1 cellular context compared by ENCODE assay signal in the genomic region with DNA sequence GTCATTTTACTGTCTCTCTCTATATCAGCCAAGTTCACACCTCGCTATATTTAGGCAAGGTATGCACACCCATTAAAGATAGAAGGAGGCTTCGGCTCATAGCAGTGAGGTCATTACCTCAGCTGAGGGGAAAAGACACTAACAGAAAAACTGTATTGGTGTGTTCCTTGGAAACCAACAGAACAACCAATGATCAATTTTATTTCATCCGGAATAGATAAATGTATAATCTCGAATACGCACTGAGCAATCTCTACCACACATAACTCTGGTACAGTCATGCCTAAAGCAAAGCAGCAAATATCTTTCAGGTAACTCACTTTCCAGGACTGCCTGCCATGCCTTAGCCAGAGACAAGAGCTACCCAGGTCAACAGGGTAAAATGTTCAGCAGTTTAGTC.
TF ChIP-seq lines count a peak whose summit lies in the region.

No MANE protein-coding gene starts in this region.

TF ChIP-seq in SK-N-SH treated with all-trans-retinoic acid at 6 μM for 48 hours, 23 proteins besides CTCF, POLR2A, EP300 and RAD21 (continued from another document):
- TF ChIP-seq TCF4 (CRISPR knock-in tag; IDR thresholded peaks at IDR 0.05; ENCODE audit: borderline replicate concordance) (no peak), BACH2 (CRISPR knock-in tag; IDR thresholded peaks at IDR 0.05; ENCODE audit: borderline replicate concordance) (no peak), SNAI2 (CRISPR knock-in tag; IDR thresholded peaks at IDR 0.05) (no peak)
